ENCODE assay signal across 11 cellular contexts in the genomic region with DNA sequence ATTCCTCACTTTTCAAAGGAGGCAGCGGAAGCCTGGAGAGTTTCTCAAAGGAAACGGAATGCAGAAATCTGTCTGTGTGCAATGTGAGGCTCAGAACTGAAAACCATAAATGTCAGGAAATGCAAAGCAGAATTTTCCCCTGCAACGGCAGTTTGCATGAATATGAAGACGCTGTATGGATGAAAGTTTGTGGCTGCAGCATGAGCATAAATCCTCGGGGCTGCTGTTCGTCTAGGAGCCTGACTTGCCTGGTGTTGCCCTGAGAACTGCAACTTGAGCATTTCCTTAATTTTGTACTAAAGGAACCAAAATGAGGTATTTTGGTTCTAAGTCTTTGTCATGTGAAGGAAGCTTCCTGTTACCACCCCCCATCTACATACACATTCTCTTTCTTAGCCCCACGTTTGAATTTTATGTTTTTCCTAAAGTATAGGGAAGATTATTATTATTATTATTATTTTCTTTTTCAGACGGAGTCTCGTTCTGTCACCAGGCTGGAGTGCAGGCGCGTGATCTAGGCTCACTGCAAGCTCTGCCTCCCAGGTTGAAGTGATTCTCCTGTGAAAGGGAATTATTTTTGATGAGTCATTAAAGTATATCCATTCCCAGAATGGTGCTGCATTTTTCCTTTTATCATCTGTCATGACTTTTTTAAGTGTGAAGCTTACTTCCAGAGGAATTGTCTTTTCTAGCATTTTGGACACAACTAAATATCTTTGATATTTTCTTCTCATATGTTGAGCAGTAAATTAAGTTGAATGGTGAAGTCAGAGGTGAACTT. TPM values are rescaled to one million over a fixed set of nuclear protein-coding genes. Genes with fewer than 3 reads are reported as not detected.
DNase-seq lines count a peak whose midpoint lies in the region; ATAC-seq and TF ChIP-seq lines count a peak whose summit lies in the region.
"Had no signal": no experiment of that assay in that cellular context is flagged by ENCODE, and none has a peak within 500 bp of the region (broad histone marks: within the 10 kb centered on the region; RNA-seq: fewer than 3 reads in every experiment).

No MANE protein-coding gene starts in this region.

- H3K9me3 ChIP-seq in CD4-positive, alpha-beta T cell (ENCODE audit: control insufficient read depth, low read length), result no peaks in the 10 kb centered on the region

- TF ChIP-seq CTCF in GM12864 (IDR thresholded peaks at IDR 0.05; ENCODE audit: low read depth, low read length, missing control alignments), result no peak
- no peak for TF ChIP-seq CTCF in mesothelial cell of epicardium (IDR thresholded peaks at IDR 0.05; ENCODE audit: unreplicated experiment)
- no peak for TF ChIP-seq CTCF in CD4-positive, alpha-beta T cell (IDR thresholded peaks at IDR 0.05)

- no peak overlapping the region for H3K27ac ChIP-seq in CD4-positive, alpha-beta T cell (ENCODE audit: low read depth, low read length)

- peaks cover 52% of the 10 kb centered on the region for H3K4me1 Mint-ChIP-seq in mesothelial cell of epicardium
- peaks cover 19% of the 10 kb centered on the region for H3K4me1 Mint-ChIP-seq in CD4-positive, alpha-beta T cell (ENCODE audit: low read depth)

- ATAC-seq in HG02678 (IDR thresholded peaks at IDR 0.05; ENCODE audit: unreplicated experiment) (peak; percentile 33), GM18873 (IDR thresholded peaks at IDR 0.05; ENCODE audit: low FRiP score, unreplicated experiment) (no peak), HG03469 (IDR thresholded peaks at IDR 0.05; ENCODE audit: unreplicated experiment) (no peak)
- no peak for ATAC-seq in CD4-positive, alpha-beta T cell (ENCODE audit: poor library complexity)
- ATAC-seq: Panc1 had no signal

- POLR2A ChIA-PET in CD4-positive, alpha-beta T cell (lab: Charles Lee), result no interaction called here

- DNase-seq in GM12864 (ENCODE audit: low read depth) (peak; percentile 58), amniotic epithelial cell (ENCODE audit: low read depth) (peak; percentile 74), mesothelial cell of epicardium (ENCODE audit: low spot score in 2 of 2, unreplicated experiment in 2 of 2) (no peak)
- no peak for DNase-seq in stimulated activated CD4-positive, alpha-beta T cell treated with anti-CD3 and anti-CD28 coated beads, Interleukin-12 subunit alpha, Interleukin-12 subunit beta, amount 100 ng/mL, for 4 hours
- DNase-seq in CD4-positive, alpha-beta T cell, result no peak
- DNase-seq: activated T-cell treated with anti-CD3 and anti-CD28 coated beads for 4 hours, erythroblast had no signal

- CTCF ChIA-PET in CD4-positive, alpha-beta T cell (lab: Charles Lee), result interaction anchor here (11.4 kb wide), 1 partner anchor 426 kb away, joined by 78 read pairs; no protein-coding TSS in a partner anchor

- no peak overlapping the region for H3K4me3 Mint-ChIP-seq in mesothelial cell of epicardium
- H3K4me3 Mint-ChIP-seq in CD4-positive, alpha-beta T cell, result no peak overlapping the region

- intact Hi-C loops in CD4-positive, alpha-beta T cell (cut with DNase I, micrococcal nuclease), result loop anchor here in 1 of 2 experiments (10.0 kb wide), 1 partner anchor 576 kb away; no protein-coding TSS in a partner anchor

- H3K9me3 Mint-ChIP-seq in mesothelial cell of epicardium, result no peaks in the 10 kb centered on the region
- H3K9me3 Mint-ChIP-seq in CD4-positive, alpha-beta T cell, result no peaks in the 10 kb centered on the region

- H3K27ac Mint-ChIP-seq in mesothelial cell of epicardium, result peak overlapping the region; percentile 91
- no peak overlapping the region for H3K27ac Mint-ChIP-seq in CD4-positive, alpha-beta T cell

- H3K27me3 Mint-ChIP-seq in mesothelial cell of epicardium (ENCODE audit: low read depth), result no peaks in the 10 kb centered on the region
- no peaks in the 10 kb centered on the region for H3K27me3 Mint-ChIP-seq in CD4-positive, alpha-beta T cell

- H3K27me3 ChIP-seq in CD4-positive, alpha-beta T cell (ENCODE audit: control insufficient read depth, insufficient read depth, low read length), result no peaks in the 10 kb centered on the region

- H3K4me3 ChIP-seq in GM12864 (ENCODE audit: low read depth, low read length), result no peak overlapping the region

- H3K36me3 Mint-ChIP-seq in mesothelial cell of epicardium, result peaks cover 2% of the 10 kb centered on the region
- no peaks in the 10 kb centered on the region for H3K36me3 Mint-ChIP-seq in CD4-positive, alpha-beta T cell (ENCODE audit: low read depth)

RNA-seq across cellular contexts. Expression of gene MTHFD1L, which starts 33.1 kb away (rescaled TPM):
- 55.3 to 59.1 TPM (median 55.5 TPM) in 3 replicates for total RNA-seq in mesothelial cell of epicardium
- total RNA-seq in CD4-positive, alpha-beta T cell, result 1 to 10 TPM; 8.8 to 9.7 TPM

Comparison
In these comparisons a context has a peak if more than half of its experiments do, and no peak if none do; other contexts are left out.
1. DNase-seq: peak in GM12864 (single experiment) and amniotic epithelial cell (single experiment); none in mesothelial cell of epicardium (0 of 2), stimulated activated CD4-positive, alpha-beta T cell treated with anti-CD3 and anti-CD28 coated beads, Interleukin-12 subunit alpha, Interleukin-12 subunit beta, amount 100 ng/mL, for 4 hours (single experiment) and CD4-positive, alpha-beta T cell (0 of 10).